Comparison of ENCODE assay signal across 25 cellular contexts in the genomic region with DNA sequence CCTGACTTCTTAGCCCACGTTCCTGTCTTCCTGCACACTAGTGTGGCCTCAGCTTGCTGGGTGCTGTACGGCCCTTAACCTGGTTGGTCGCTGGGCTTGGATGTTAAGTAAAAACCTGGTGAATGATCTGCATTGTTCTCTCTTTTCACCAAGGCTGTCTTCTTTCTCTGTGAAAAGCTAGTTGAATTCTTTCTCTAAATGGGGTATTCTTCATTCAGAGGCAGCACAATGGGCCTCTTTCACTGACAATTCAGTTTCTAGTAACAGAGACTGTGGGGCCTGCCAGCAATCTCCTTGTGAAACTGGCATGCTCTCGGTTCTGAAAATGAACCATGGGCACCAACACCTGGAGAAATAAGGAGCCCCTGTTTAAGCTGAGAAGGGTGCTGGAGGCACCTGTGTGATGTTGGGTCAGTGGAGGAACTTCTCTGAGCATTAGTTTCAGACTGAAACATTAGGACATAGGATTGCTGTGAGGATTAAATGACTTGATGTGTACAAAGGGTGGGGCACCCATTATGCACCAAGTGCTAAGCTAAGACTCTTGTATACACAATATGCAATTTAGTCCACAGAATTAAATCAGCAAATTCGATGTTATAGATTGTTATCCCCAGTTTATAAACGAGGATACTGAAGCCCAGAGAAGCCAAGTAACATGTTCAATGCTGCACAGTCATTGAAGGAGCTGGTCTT. TPM values are rescaled to one million over a fixed set of nuclear protein-coding genes. Genes with fewer than 3 reads are reported as not detected.
DNase-seq lines count a peak whose midpoint lies in the region; TF ChIP-seq lines count a peak whose summit lies in the region.
"Had no signal": no experiment of that assay in that cellular context is flagged by ENCODE, and none has a peak within 500 bp of the region (broad histone marks: within the 10 kb centered on the region; RNA-seq: fewer than 3 reads in every experiment).

No MANE protein-coding gene starts in this region.

- CTCF ChIA-PET in MCF 10A (lab: Yijun Ruan, JAX), result interaction anchor here (0.6 to 1.7 kb wide), 5 partner anchors 10 to 1647 kb away, joined by 3 to 5 read pairs (median 4); partner anchors contain the start of gene ELF5
- CTCF ChIA-PET in activated CD4-positive, alpha-beta T cell treated with anti-CD3 and anti-CD28 coated beads, Interleukin-2, amount 10 ng/mL, durations not matched to agents 7 days and 5 days (lab: Charles Lee), result no interaction called here

- H3K36me3 Mint-ChIP-seq in MCF 10A (ENCODE audit: insufficient read depth, unreplicated experiment), result no peaks in the 10 kb centered on the region
- H3K36me3 Mint-ChIP-seq in activated CD4-positive, alpha-beta T cell treated with anti-CD3 and anti-CD28 coated beads, Interleukin-2, amount 10 ng/mL, durations not matched to agents 7 days and 5 days (ENCODE audit: low read depth), result no peaks in the 10 kb centered on the region
- H3K36me3 Mint-ChIP-seq: CD4-positive, CD25-positive, alpha-beta regulatory T cell; T-cell had no signal

- no peaks in the 10 kb centered on the region for H3K9me3 Mint-ChIP-seq in MCF 10A (ENCODE audit: unreplicated experiment)
- no peaks in the 10 kb centered on the region for H3K9me3 Mint-ChIP-seq in activated CD4-positive, alpha-beta T cell treated with anti-CD3 and anti-CD28 coated beads, Interleukin-2, amount 10 ng/mL, durations not matched to agents 7 days and 5 days
- H3K9me3 Mint-ChIP-seq: activated naive CD8-positive, alpha-beta T cell treated with anti-CD3 and anti-CD28 coated beads, Interleukin-2, amount 50 U/mL, for 24 hours; activated T-helper 1 cell treated with anti-CD3 and anti-CD28 coated beads, Interleukin-12 subunit alpha, Interleukin-12 subunit beta, Interleukin-2, Interleukin-4 antibody, amounts not matched to agents 30 ng/mL and 10 ng/mL and 1 ng/mL, durations not matched to agents 14 hours and 24 hours and 36 hours; HFFc6; nephron; T-cell had no signal

- 56 to 65% (median 60%) methylated on average over 6 of the region's 6 CpGs for WGBS in ovary, 3 donors

- no peaks in the 10 kb centered on the region for H3K4me1 ChIP-seq in breast epithelium
- no peaks in the 10 kb centered on the region for H3K4me1 ChIP-seq in ovary (ENCODE audit: insufficient read depth)
- H3K4me1 ChIP-seq: sigmoid colon, tibial artery had no signal

- no TSS peak for BruUV-seq in MCF 10A (replicated peaks; lab: Mats Ljungman, UMichigan)

- no peak for TF ChIP-seq EP300 in ovary (IDR thresholded peaks at IDR 0.05)

- H3K9me3 ChIP-seq in breast epithelium, result no peaks in the 10 kb centered on the region
- H3K9me3 ChIP-seq in ovary, result no peaks in the 10 kb centered on the region
- H3K9me3 ChIP-seq: sigmoid colon, tibial artery had no signal

- intact Hi-C loops in breast epithelium (cut with DNase I; ENCODE audit: low total_unique reads) (no loop called here), MCF 10A (cut with micrococcal nuclease) (no loop called here), ovary (cut with DNase I) (no loop called here)

- H3K27me3 Mint-ChIP-seq in MCF 10A (ENCODE audit: insufficient read depth, unreplicated experiment), result peaks cover 40% of the 10 kb centered on the region
- H3K27me3 Mint-ChIP-seq in activated CD4-positive, alpha-beta T cell treated with anti-CD3 and anti-CD28 coated beads, Interleukin-2, amount 10 ng/mL, durations not matched to agents 7 days and 5 days, result peaks cover 28% of the 10 kb centered on the region

- H3K4me3 ChIP-seq in breast epithelium, result no peak overlapping the region
- no peak overlapping the region for H3K4me3 ChIP-seq in ovary
- H3K4me3 ChIP-seq: lung, sigmoid colon, tibial artery had no signal

- no peaks in the 10 kb centered on the region for H3K27me3 ChIP-seq in breast epithelium
- H3K27me3 ChIP-seq in ovary, result no peaks in the 10 kb centered on the region
- H3K27me3 ChIP-seq: sigmoid colon had no signal

- H3K27ac ChIP-seq in breast epithelium, result peak overlapping the region; percentile 62 to 69
- peak overlapping the region; percentile 82 for H3K27ac ChIP-seq in cingulate gyrus (ENCODE audit: low read depth, low read length)
- no peak overlapping the region for H3K27ac ChIP-seq in ovary
- H3K27ac ChIP-seq: RWPE1, sigmoid colon, tibial artery, WERI-Rb-1 had no signal

- no peak overlapping the region for H3K4me3 Mint-ChIP-seq in MCF 10A (ENCODE audit: unreplicated experiment)
- H3K4me3 Mint-ChIP-seq in activated CD4-positive, alpha-beta T cell treated with anti-CD3 and anti-CD28 coated beads, Interleukin-2, amount 10 ng/mL, durations not matched to agents 7 days and 5 days, result no peak overlapping the region
- H3K4me3 Mint-ChIP-seq: activated naive CD8-positive, alpha-beta T cell treated with anti-CD3 and anti-CD28 coated beads, Interleukin-2, amount 50 U/mL, for 24 hours; activated T-helper 1 cell treated with anti-CD3 and anti-CD28 coated beads, Interleukin-12 subunit alpha, Interleukin-12 subunit beta, Interleukin-2, Interleukin-4 antibody, amounts not matched to agents 30 ng/mL and 10 ng/mL and 1 ng/mL, durations not matched to agents 14 hours and 24 hours and 36 hours; CD4-positive, CD25-positive, alpha-beta regulatory T cell; HFFc6; nephron; T-cell had no signal

- POLR2A ChIA-PET in MCF 10A (lab: Yijun Ruan, JAX), result no interaction called here
- POLR2A ChIA-PET in activated CD4-positive, alpha-beta T cell treated with anti-CD3 and anti-CD28 coated beads, Interleukin-2, amount 10 ng/mL, durations not matched to agents 7 days and 5 days (lab: Charles Lee), result no interaction called here

- H3K27ac Mint-ChIP-seq in MCF 10A (ENCODE audit: low read depth, unreplicated experiment), result no peak overlapping the region
- H3K27ac Mint-ChIP-seq in activated CD4-positive, alpha-beta T cell treated with anti-CD3 and anti-CD28 coated beads, Interleukin-2, amount 10 ng/mL, durations not matched to agents 7 days and 5 days, result no peak overlapping the region
- H3K27ac Mint-ChIP-seq: activated naive CD8-positive, alpha-beta T cell treated with anti-CD3 and anti-CD28 coated beads, Interleukin-2, amount 50 U/mL, for 24 hours; activated T-helper 1 cell treated with anti-CD3 and anti-CD28 coated beads, Interleukin-12 subunit alpha, Interleukin-12 subunit beta, Interleukin-2, Interleukin-4 antibody, amounts not matched to agents 30 ng/mL and 10 ng/mL and 1 ng/mL, durations not matched to agents 14 hours and 24 hours and 36 hours; CD4-positive, CD25-positive, alpha-beta regulatory T cell; HFFc6; nephron; T-cell had no signal

- DNase-seq in breast epithelium (ENCODE audit: low spot score in 2 of 2) (peak in 1 of 2 donors; percentile 72), MCF 10A (ENCODE audit: unreplicated experiment) (no peak), midbrain (lab: John Stamatoyannopoulos, UW) (peak; percentile 77), DMS79 treated with DMSO at 0.1 percent for 48 hours (lab: John Stamatoyannopoulos, UW) (no peak), NCI-H2029 (lab: John Stamatoyannopoulos, UW) (no peak), ovary (no peak)
- DNase-seq in activated CD4-positive, alpha-beta T cell treated with anti-CD3 and anti-CD28 coated beads, Interleukin-2, amount 10 ng/mL, durations not matched to agents 7 days and 5 days, result no peak
- DNase-seq: activated CD8-positive, alpha-beta memory T cell treated with anti-CD3 and anti-CD28 coated beads for 24 hours; activated naive CD8-positive, alpha-beta T cell treated with anti-CD3 and anti-CD28 coated beads, Interleukin-2, amount 50 U/mL, for 24 hours; CD4-positive, CD25-positive, alpha-beta regulatory T cell; cerebellar nuclear complex; foreskin fibroblast; HFFc6; IMR-90; NCI-H2171; sigmoid colon; stimulated activated CD4-positive, alpha-beta T cell treated with anti-CD3 and anti-CD28 coated beads, Interleukin-2, amount 100 ng/mL, for 48 hours; T-cell; tibial artery; WERI-Rb-1 had no signal

- TF ChIP-seq CTCF in breast epithelium (IDR thresholded peaks at IDR 0.05) (no peak), MCF 10A (IDR thresholded peaks at IDR 0.05; ENCODE audit: unreplicated experiment) (no peak), ovary (IDR thresholded peaks at IDR 0.05) (no peak)

- H3K4me1 Mint-ChIP-seq in MCF 10A (ENCODE audit: insufficient read depth, unreplicated experiment), result no peaks in the 10 kb centered on the region
- H3K4me1 Mint-ChIP-seq in activated CD4-positive, alpha-beta T cell treated with anti-CD3 and anti-CD28 coated beads, Interleukin-2, amount 10 ng/mL, durations not matched to agents 7 days and 5 days, result no peaks in the 10 kb centered on the region
- H3K4me1 Mint-ChIP-seq: activated naive CD8-positive, alpha-beta T cell treated with anti-CD3 and anti-CD28 coated beads, Interleukin-2, amount 50 U/mL, for 24 hours; CD4-positive, CD25-positive, alpha-beta regulatory T cell; nephron; T-cell had no signal

- H3K36me3 ChIP-seq in breast epithelium, result no peaks in the 10 kb centered on the region
- H3K36me3 ChIP-seq in ovary, result no peaks in the 10 kb centered on the region
- H3K36me3 ChIP-seq: sigmoid colon, tibial artery, WERI-Rb-1 had no signal

- TF ChIP-seq POLR2A in breast epithelium (IDR thresholded peaks at IDR 0.05) (no peak), ovary (IDR thresholded peaks at IDR 0.05) (no peak)

RNA-seq across cellular contexts. Expression of gene ELF5, which starts 33.1 kb away (rescaled TPM):
- total RNA-seq in breast epithelium, result 10 to 100 TPM in 2 of 3 donors, not detected in 1; 18.7 to 32.5 TPM
- total RNA-seq in MCF 10A (2022), result not detected in 2 replicates
- total RNA-seq in activated CD4-positive, alpha-beta T cell treated with anti-CD3 and anti-CD28 coated beads, Interleukin-2, amount 10 ng/mL, durations not matched to agents 7 days and 5 days, result not detected
- total RNA-seq in ovary, result not detected
- polyA plus RNA-seq in ovary, result not detected
- total RNA-seq: activated T-helper 1 cell treated with anti-CD3 and anti-CD28 coated beads, Interleukin-12 subunit alpha, Interleukin-12 subunit beta, Interleukin-2, Interleukin-4 antibody, amounts not matched to agents 30 ng/mL and 10 ng/mL and 1 ng/mL, durations not matched to agents 14 hours and 24 hours and 36 hours; CD4-positive, CD25-positive, alpha-beta regulatory T cell; HFFc6; IMR-90; sigmoid colon; T-cell had no signal
- polyA plus RNA-seq: CD4-positive, CD25-positive, alpha-beta regulatory T cell; IMR-90; sigmoid colon had no signal

Comparison
In these comparisons a context has a peak if more than half of its experiments do, and no peak if none do; other contexts are left out.
1. H3K27ac ChIP-seq: peak in breast epithelium (2 of 2) and cingulate gyrus (single experiment); none in ovary (0 of 2).